Comparison of ENCODE assay signal across 8 cellular contexts in genomic region chr20:63978319-63979220, GRCh38. TPM values are rescaled to one million over a fixed set of nuclear protein-coding genes. Genes with fewer than 3 reads are reported as not detected.
DNase-seq lines count a peak whose midpoint lies in the region; ATAC-seq and TF ChIP-seq lines count a peak whose summit lies in the region.

No MANE protein-coding gene starts in this region.

- H3K9me3 ChIP-seq in OCI-LY3 (ENCODE audit: insufficient read depth, low read length) (no peaks in the 10 kb centered on the region), right cardiac atrium (ENCODE audit: control insufficient read depth, low read length) (no peaks in the 10 kb centered on the region), sigmoid colon (no peaks in the 10 kb centered on the region)

- peak overlapping the region; percentile 31; the same call in 1 of the 2 replicates for H2AFZ ChIP-seq in OCI-LY3 (ENCODE audit: low read depth, low read length)

- peak; percentile 86 for DNase-seq in activated CD8-positive, alpha-beta memory T cell treated with anti-CD3 and anti-CD28 coated beads for 24 hours
- DNase-seq in activated CD8-positive, alpha-beta memory T cell treated with anti-CD3 and anti-CD28 coated beads, Interleukin-2, amount 50 U/mL, for 4 hours: no peak
- peak; percentile 71 to 88 (median 87) for DNase-seq in right cardiac atrium
- DNase-seq in sigmoid colon: peak; percentile 85

- H3K4me1 Mint-ChIP-seq in activated naive CD4-positive, alpha-beta T cell treated with anti-CD3 and anti-CD28 coated beads, Interleukin-2, amount 50 U/mL, for 24 hours: peaks cover 74% of the 10 kb centered on the region

- H3K4me3 ChIP-seq in OCI-LY3 (ENCODE audit: low read length) (peak overlapping the region; percentile 91), right cardiac atrium (ENCODE audit: low read length) (peak overlapping the region; percentile 42), sigmoid colon (peak overlapping the region; percentile 36 to 65 (median 59))

- no peak for TF ChIP-seq POLR2A in sigmoid colon (IDR thresholded peaks at IDR 0.05)

- peak overlapping the region; percentile 99 for H3K4me2 ChIP-seq in OCI-LY3 (ENCODE audit: low read length)

- H3K9me3 Mint-ChIP-seq in activated naive CD4-positive, alpha-beta T cell treated with anti-CD3 and anti-CD28 coated beads, Interleukin-2, amount 50 U/mL, for 24 hours: no peaks in the 10 kb centered on the region

- H3K27me3 ChIP-seq in OCI-LY3 (ENCODE audit: low read depth, low read length) (no peaks in the 10 kb centered on the region), right cardiac atrium (ENCODE audit: control insufficient read depth, insufficient read depth) (no peaks in the 10 kb centered on the region), sigmoid colon (peaks cover 0 to 12% (median 7%) of the 10 kb centered on the region in 3 donors)

- H3K27ac Mint-ChIP-seq in activated naive CD4-positive, alpha-beta T cell treated with anti-CD3 and anti-CD28 coated beads, Interleukin-2, amount 50 U/mL, for 24 hours: peak overlapping the region; percentile 80

- no peaks in the 10 kb centered on the region for H3K27me3 Mint-ChIP-seq in activated naive CD4-positive, alpha-beta T cell treated with anti-CD3 and anti-CD28 coated beads, Interleukin-2, amount 50 U/mL, for 24 hours

- ATAC-seq in HG03095 (IDR thresholded peaks at IDR 0.05; ENCODE audit: unreplicated experiment) (peak; percentile 33), right cardiac atrium (peak; percentile 27 to 33), HG03159 (IDR thresholded peaks at IDR 0.05; ENCODE audit: unreplicated experiment) (no peak)

- no peak for TF ChIP-seq CTCF in OCI-LY3 (IDR thresholded peaks at IDR 0.05; ENCODE audit: low read depth, low read length)
- no peak for TF ChIP-seq CTCF in sigmoid colon (IDR thresholded peaks at IDR 0.05)

- H3K27ac ChIP-seq in OCI-LY3 (ENCODE audit: low read length) (peak overlapping the region; percentile 93), right cardiac atrium (ENCODE audit: low read length) (no peak overlapping the region), sigmoid colon (peak overlapping the region; percentile 38 to 88 (median 72))

- intact Hi-C loops in right cardiac atrium (cut with DNase I) (loop anchor here in 3 of 4 donors (10.0 kb wide), 5 partner anchors 74 to 444 kb away; partner anchors contain the start of genes DNAJC5 (in 1 of the 3), PTK6 (in 1 of the 3), RTEL1 (in 1 of the 3) and STMN3 (in 1 of the 3)), sigmoid colon (cut with DNase I) (loop anchor here (10.0 kb wide), 2 partner anchors 324 to 764 kb away; partner anchors contain the start of genes RTEL1, STMN3 and YTHDF1)

- peaks cover 20% of the 10 kb centered on the region for H3K36me3 ChIP-seq in OCI-LY3 (replicated peaks; ENCODE audit: low read depth, low read length)
- H3K36me3 ChIP-seq in sigmoid colon: peaks cover 0 to under 1% (median 0%) of the 10 kb centered on the region in 4 donors

- 10% methylated on average over 52 of the region's 52 CpGs for WGBS in right cardiac atrium
- 6 to 9% methylated on average over 52 of the region's 52 CpGs for WGBS in sigmoid colon, 2 donors

- H3K9ac ChIP-seq in OCI-LY3 (ENCODE audit: low read length): peak overlapping the region; percentile 91

- peak overlapping the region; percentile 84 for H3K4me3 Mint-ChIP-seq in activated naive CD4-positive, alpha-beta T cell treated with anti-CD3 and anti-CD28 coated beads, Interleukin-2, amount 50 U/mL, for 24 hours

- peaks cover 31% of the 10 kb centered on the region for H3K4me1 ChIP-seq in OCI-LY3 (ENCODE audit: low read length)
- H3K4me1 ChIP-seq in right cardiac atrium (ENCODE audit: control insufficient read depth, insufficient read depth, low read length): peaks cover 7% of the 10 kb centered on the region
- H3K4me1 ChIP-seq in sigmoid colon: peaks cover 0 to 51% (median 48%) of the 10 kb centered on the region in 4 donors

- TF ChIP-seq EP300 in sigmoid colon (IDR thresholded peaks at IDR 0.05): no peak

- peaks cover 10% of the 10 kb centered on the region; the same call in 1 of the 2 replicates for H4K20me1 ChIP-seq in OCI-LY3 (ENCODE audit: insufficient read depth, low read length)

- peaks cover 45% of the 10 kb centered on the region for H3K79me2 ChIP-seq in OCI-LY3 (ENCODE audit: low read length)

- peaks cover 13% of the 10 kb centered on the region for H3K36me3 Mint-ChIP-seq in activated naive CD4-positive, alpha-beta T cell treated with anti-CD3 and anti-CD28 coated beads, Interleukin-2, amount 50 U/mL, for 24 hours

RNA-seq across cellular contexts. Expression of gene SAMD10, which starts 0.9 kb away (rescaled TPM):
- total RNA-seq in right cardiac atrium (1 to 10 TPM; 3.3 to 4.9 (median 3.8) TPM), sigmoid colon (1 to 10 TPM in 3 of 4 donors, under 1 TPM in 1; 0.68 to 8.3 (median 1.9) TPM)
- polyA plus RNA-seq in right cardiac atrium (4.8 TPM), sigmoid colon (1 to 10 TPM; 2.8 to 8.7 (median 4.2) TPM)

RNA-seq across cellular contexts. Expression of gene PRPF6, which starts 2.4 kb away (rescaled TPM):
- total RNA-seq in right cardiac atrium: 10 to 100 TPM; 42.5 to 44.7 (median 43.5) TPM
- 29.6 TPM for polyA plus RNA-seq in right cardiac atrium
- 10 to 100 TPM; 42.3 to 52.1 (median 46.9) TPM for total RNA-seq in sigmoid colon
- 10 to 100 TPM; 23.4 to 59.9 (median 26.4) TPM for polyA plus RNA-seq in sigmoid colon

RNA-seq across cellular contexts. Expression of gene ZNF512B, which starts 8.8 kb away (rescaled TPM):
- total RNA-seq in right cardiac atrium (10 to 100 TPM; 12.3 to 16.1 (median 13.6) TPM), sigmoid colon (10 to 100 TPM in 2 of 4 donors, 1 to 10 TPM in 2; 5.1 to 10.8 (median 9.0) TPM)
- polyA plus RNA-seq in right cardiac atrium (9.8 TPM), sigmoid colon (1 to 10 TPM in 2 of 3 donors, under 1 TPM in 1; 0.23 to 5.5 (median 1.2) TPM)

RNA-seq across cellular contexts. Expression of gene UCKL1, which starts 22.4 kb away (rescaled TPM):
- total RNA-seq in right cardiac atrium (10 to 100 TPM; 35.5 to 47.0 (median 44.0) TPM), sigmoid colon (10 to 100 TPM; 21.1 to 36.3 (median 24.9) TPM)
- polyA plus RNA-seq in right cardiac atrium (36.5 TPM), sigmoid colon (10 to 100 TPM; 22.8 to 45.6 (median 26.1) TPM)

RNA-seq across cellular contexts. Expression of gene C20orf204, which starts 57.4 kb away (rescaled TPM):
- under 1 TPM; 0.21 to 0.82 (median 0.49) TPM for total RNA-seq in right cardiac atrium
- polyA plus RNA-seq in right cardiac atrium: 0.36 TPM
- 1 to 10 TPM in 1 of 4 donors, under 1 TPM in 3; under 0.01 to 1.1 (median 0.37) TPM for total RNA-seq in sigmoid colon
- polyA plus RNA-seq in sigmoid colon: 1 to 10 TPM in 1 of 3 donors, not detected in 2; 1.7 TPM
